Comparison of ENCODE assay signal across 1 cellular context in genomic region chr4:17962171-17962570, GRCh38.
TF ChIP-seq lines count a peak whose summit lies in the region.

No MANE protein-coding gene starts in this region.

TF ChIP-seq in IMR-90, 13 proteins besides CTCF, POLR2A, EP300 and RAD21 (continued from another document):
- TF ChIP-seq RCOR1 (IDR thresholded peaks at IDR 0.05; ENCODE audit: insufficient replicate concordance, low read length) (no peak), MXI1 (IDR thresholded peaks at IDR 0.05; ENCODE audit: borderline replicate concordance, low read depth, low read length) (no peak), ELK1 (IDR thresholded peaks at IDR 0.05; ENCODE audit: borderline replicate concordance, low read depth, low read length) (no peak), RFX5 (IDR thresholded peaks at IDR 0.05; ENCODE audit: low read depth, low read length) (no peak), MAFK (IDR thresholded peaks at IDR 0.05; ENCODE audit: low read depth, low read length) (no peak), SMC3 (IDR thresholded peaks at IDR 0.05; ENCODE audit: low read depth, low read length) (no peak), CHD1 (IDR thresholded peaks at IDR 0.05; ENCODE audit: low read depth, low read length) (no peak), BHLHE40 (IDR thresholded peaks at IDR 0.05; ENCODE audit: low read depth, low read length) (no peak), CEBPB (IDR thresholded peaks at IDR 0.05; ENCODE audit: low read depth, low read length) (no peak), NFE2L2 (IDR thresholded peaks at IDR 0.05; ENCODE audit: low read depth, low read length) (no peak), MAZ (IDR thresholded peaks at IDR 0.05; ENCODE audit: borderline replicate concordance, low read depth, low read length) (no peak), FOS (IDR thresholded peaks at IDR 0.05; ENCODE audit: low read depth, low read length) (no peak)
TF ChIP-seq in IMR-90: peak in this region for 0.
